Comparison of ENCODE assay signal across 21 cellular contexts in the genomic region with DNA sequence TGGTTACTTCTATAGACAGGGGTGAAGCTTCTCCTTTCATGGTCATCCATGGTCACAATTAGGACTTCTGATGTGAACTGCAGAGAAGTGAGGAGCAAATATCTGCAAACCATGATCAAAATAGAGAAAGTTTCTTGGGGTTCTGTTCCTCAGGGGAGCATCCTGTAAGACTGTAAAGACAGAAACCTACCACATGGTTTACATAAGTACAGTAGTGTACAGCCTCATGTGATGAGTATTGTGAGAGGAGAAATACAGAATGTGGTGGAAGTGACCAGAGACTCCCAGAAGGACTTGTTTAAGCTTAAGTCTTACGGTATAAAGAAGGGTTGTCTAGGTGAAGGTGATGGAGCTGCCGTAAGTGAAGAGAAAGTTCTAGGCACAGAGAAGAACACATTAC.
DNase-seq lines count a peak whose midpoint lies in the region; ATAC-seq and TF ChIP-seq lines count a peak whose summit lies in the region.
"Had no signal": no experiment of that assay in that cellular context is flagged by ENCODE, and none has a peak within 500 bp of the region (broad histone marks: within the 10 kb centered on the region; RNA-seq: fewer than 3 reads in every experiment).

No MANE protein-coding gene starts in this region.

- no peak overlapping the region for H3K4me3 ChIP-seq in BE2C (ENCODE audit: low read depth, low read length)
- H3K4me3 ChIP-seq: coronary artery, right lobe of liver had no signal

- DNase-seq in cerebellar cortex (ENCODE audit: low spot score) (no peak), BE2C (no peak), kidney tubule cell (ENCODE audit: low spot score) (no peak), omental fat pad (ENCODE audit: low spot score) (no peak)
- DNase-seq: activated CD4-positive, alpha-beta memory T cell treated with anti-CD3 and anti-CD28 coated beads for 36 hours; activated T-cell treated with anti-CD3 and anti-CD28 coated beads, Interleukin-2, amount 50 U/mL, for 48 hours; CD4-positive, CD25-positive, alpha-beta regulatory T cell; foreskin fibroblast; HFFc6; left colon; NCI-H1694 treated with DMSO at 0.1 percent for 48 hours; NCI-H345; right lobe of liver; stimulated activated naive CD8-positive, alpha-beta T cell treated with anti-CD3 and anti-CD28 coated beads, Interleukin-15, Interleukin-2, amounts not matched to agents 100 U/mL and 50 U/mL, for 24 hours; trophoblast cell had no signal

- ATAC-seq in GM18858 (IDR thresholded peaks at IDR 0.05; ENCODE audit: unreplicated experiment) (peak; percentile 54), GM21390 (IDR thresholded peaks at IDR 0.05; ENCODE audit: unreplicated experiment) (peak; percentile 76), HG02852 (IDR thresholded peaks at IDR 0.05; ENCODE audit: unreplicated experiment) (peak; percentile 66), HG03520 (IDR thresholded peaks at IDR 0.05; ENCODE audit: unreplicated experiment) (peak; percentile 54), omental fat pad (ENCODE audit: low FRiP score) (no peak)
- ATAC-seq: activated naive CD4-positive, alpha-beta T cell treated with anti-CD3 and anti-CD28 coated beads, Interleukin-2, amount 50 U/mL, for 72 hours; left colon; right lobe of liver; stimulated activated naive CD8-positive, alpha-beta T cell treated with anti-CD3 and anti-CD28 coated beads, Interleukin-15, Interleukin-2, amounts not matched to agents 100 U/mL and 50 U/mL, for 24 hours had no signal

- no peaks in the 10 kb centered on the region for H3K27me3 ChIP-seq in BE2C
- H3K27me3 ChIP-seq: right lobe of liver had no signal

- H3K36me3 ChIP-seq in BE2C, result no peaks in the 10 kb centered on the region
- H3K36me3 ChIP-seq: right lobe of liver had no signal

- TF ChIP-seq CTCF in BE2C (IDR thresholded peaks at IDR 0.05; ENCODE audit: low read depth, low read length) (no peak), omental fat pad (IDR thresholded peaks at IDR 0.05) (no peak)

- no peaks in the 10 kb centered on the region for H3K4me1 ChIP-seq in BE2C
- H3K4me1 ChIP-seq: right lobe of liver had no signal

- H3K9me3 ChIP-seq in BE2C, result no peaks in the 10 kb centered on the region
- H3K9me3 ChIP-seq: right lobe of liver had no signal
